In the genomic region with DNA sequence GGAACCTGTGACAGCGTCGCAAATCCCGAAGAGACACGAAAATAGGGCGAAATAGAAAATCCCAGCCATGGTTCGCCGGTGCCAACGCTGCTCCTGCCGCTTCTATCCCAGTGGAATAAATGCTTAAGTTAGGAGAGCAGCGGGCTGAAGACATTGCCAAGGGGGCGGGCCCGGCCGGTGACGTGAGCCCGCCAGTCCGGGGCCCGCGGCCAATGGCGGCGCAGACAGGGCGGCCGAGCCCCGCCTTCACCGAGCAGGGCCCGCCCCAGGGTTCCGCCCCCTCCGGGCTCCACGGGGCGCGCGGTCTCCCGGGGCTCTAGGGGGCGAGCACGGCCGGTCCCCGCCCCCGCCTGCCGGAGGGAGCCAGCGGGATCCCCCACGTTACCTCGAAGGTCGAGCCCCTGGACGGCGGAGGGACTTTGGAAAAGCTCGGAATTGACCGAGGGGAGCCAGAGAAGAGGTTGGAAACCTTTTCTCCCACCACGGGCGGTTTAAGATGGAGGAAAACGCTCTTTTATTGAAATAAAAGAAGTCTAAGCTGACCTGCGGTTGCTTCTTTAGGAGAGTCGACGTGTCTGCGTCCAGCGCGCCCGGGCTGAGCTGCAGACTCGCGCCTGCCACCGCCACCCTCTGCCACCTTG, we compare ENCODE assay signal across 8 cellular contexts.
DNase-seq lines count a peak whose midpoint lies in the region; ATAC-seq and TF ChIP-seq lines count a peak whose summit lies in the region.

A gene (minus strand): TSS at position 125 of the 641 bp plus-strand sequence. CDS start 56 bp downstream, at position 69.

- no peak for TF ChIP-seq CTCF in epithelial cell of esophagus (IDR thresholded peaks at IDR 0.05; ENCODE audit: insufficient read depth, low read depth, low read length, missing control alignments)

- H4K20me1 ChIP-seq in BLaER1 treated with 17β-estradiol and CSF1 and Interleukin-3, amounts not matched to agents 10 nM and 100 nM = peaks cover 0 to 9% (median 0%) of the 10 kb centered on the region in 11 experiments; a peak in 3 of 22 replicates

- H3K4me2 ChIP-seq in BLaER1 treated with 17β-estradiol and CSF1 and Interleukin-3, amounts not matched to agents 10 nM and 100 nM = peak within 1 kb of the TSS; percentile 96 to 100 (median 100)

- H3K9me3 ChIP-seq in BLaER1 treated with 17β-estradiol and CSF1 and Interleukin-3, amounts not matched to agents 10 nM and 100 nM (replicated peaks in 1 of 11) = no peaks in the 10 kb centered on the region

- H3K9ac ChIP-seq in BLaER1 treated with 17β-estradiol and CSF1 and Interleukin-3, amounts not matched to agents 10 nM and 100 nM = peak within 1 kb of the TSS; percentile 17 to 76 (median 64); a peak in 21 of 22 replicates

- peaks cover 12 to 32% (median 19%) of the 10 kb centered on the region in 10 experiments; a peak in 19 of 20 replicates for H3K4me1 ChIP-seq in BLaER1 treated with 17β-estradiol and CSF1 and Interleukin-3, amounts not matched to agents 10 nM and 100 nM

- DNase-seq in NK-92 treated with Interleukin-12 subunit alpha and Interleukin-12 subunit beta, amount 100 ng/mL, for 24 hours (lab: John Stamatoyannopoulos, UW) = peak; percentile 4
- DNase-seq in activated T-cell treated with anti-CD3 and anti-CD28 coated beads for 48 hours (ENCODE audit: low read depth) (peak; percentile 84), epithelial cell of esophagus (ENCODE audit: low read depth) (peak; percentile 91), middle frontal gyrus (ENCODE audit: extremely low spot score, low spot score) (peak; percentile 87)
- peak; percentile 71 to 74 for DNase-seq in stimulated activated CD8-positive, alpha-beta memory T cell treated with anti-CD3 and anti-CD28 coated beads, Interleukin-15, amount 100 ng/mL, for 48 hours (ENCODE audit: low read depth in 2 of 2)

- H3K4me3 ChIP-seq in BLaER1 treated with 17β-estradiol and CSF1 and Interleukin-3, amounts not matched to agents 10 nM and 100 nM = peak within 1 kb of the TSS; percentile 63 to 77 (median 72)
- H3K4me3 ChIP-seq in epithelial cell of esophagus (ENCODE audit: low read length) = peak within 1 kb of the TSS; percentile 88

- ATAC-seq in GM19438 (IDR thresholded peaks at IDR 0.05; ENCODE audit: low read depth, unreplicated experiment) (peak; percentile 79), HG03521 (IDR thresholded peaks at IDR 0.05; ENCODE audit: unreplicated experiment) (peak; percentile 94)

- H3K36me3 ChIP-seq in BLaER1 treated with 17β-estradiol and CSF1 and Interleukin-3, amounts not matched to agents 10 nM and 100 nM = no peaks in the 10 kb centered on the region

- H3K27ac ChIP-seq in BLaER1 treated with 17β-estradiol and CSF1 and Interleukin-3, amounts not matched to agents 10 nM and 100 nM = peak within 1 kb of the TSS in 3 of 11 experiments; percentile 0 to 30 (median 21); a peak in 4 of 22 replicates

- H3K27me3 ChIP-seq in BLaER1 treated with 17β-estradiol and CSF1 and Interleukin-3, amounts not matched to agents 10 nM and 100 nM = peaks cover 44 to 68% (median 58%) of the 10 kb centered on the region in 11 experiments

Comparison
In these comparisons a context has a peak if more than half of its experiments do, and no peak if none do; other contexts are left out.
1. DNase-seq: peak in every context shown above with its lines; median percentile 91 in epithelial cell of esophagus; 87 in middle frontal gyrus; 84 in activated T-cell treated with anti-CD3 and anti-CD28 coated beads for 48 hours; 72 in stimulated activated CD8-positive, alpha-beta memory T cell treated with anti-CD3 and anti-CD28 coated beads, Interleukin-15, amount 100 ng/mL, for 48 hours; 4 in NK-92 treated with Interleukin-12 subunit alpha and Interleukin-12 subunit beta, amount 100 ng/mL, for 24 hours.